16 cellular contexts compared by ENCODE assay signal in genomic region chr17:27256225-27257030, GRCh38. TPM values are rescaled to one million over a fixed set of nuclear protein-coding genes. Genes with fewer than 3 reads are reported as not detected.
DNase-seq lines count a peak whose midpoint lies in the region; ATAC-seq and TF ChIP-seq lines count a peak whose summit lies in the region.
"Had no signal": no experiment of that assay in that cellular context is flagged by ENCODE, and none has a peak within 500 bp of the region (broad histone marks: within the 10 kb centered on the region; RNA-seq: fewer than 3 reads in every experiment).

No MANE protein-coding gene starts in this region.

- TF ChIP-seq CTCF in HFFc6 (IDR thresholded peaks at IDR 0.05) = no peak
- TF ChIP-seq CTCF in lower lobe of right lung (IDR thresholded peaks at IDR 0.05) = no peak

- DNase-seq in HFFc6 (peak; percentile 75), dermis blood vessel endothelial cell (peak; percentile 85), lower lobe of right lung (no peak), SK-N-DZ (ENCODE audit: low spot score) (no peak), glomerular visceral epithelial cell (ENCODE audit: extremely low spot score) (no peak), AML-193 (lab: John Stamatoyannopoulos, UW) (no peak)
- no peak for DNase-seq in CD8-positive, alpha-beta memory T cell
- DNase-seq: activated CD8-positive, alpha-beta memory T cell treated with anti-CD3 and anti-CD28 coated beads, Interleukin-2, amount 10 ng/mL, durations not matched to agents 7 days and 5 days; DND-41; GOT3; hypothalamus; NCI-H82; T-helper 2 cell had no signal

- H3K27me3 Mint-ChIP-seq in HFFc6 (ENCODE audit: insufficient read depth) = peaks cover 14% of the 10 kb centered on the region
- H3K27me3 Mint-ChIP-seq in CD8-positive, alpha-beta memory T cell = peaks cover 8% of the 10 kb centered on the region in 2 donors
- H3K27me3 Mint-ChIP-seq: progenitor cell of endocrine pancreas had no signal

- no peak overlapping the region for H3K4me3 Mint-ChIP-seq in HFFc6
- no peak overlapping the region for H3K4me3 Mint-ChIP-seq in CD8-positive, alpha-beta memory T cell
- H3K4me3 Mint-ChIP-seq: activated CD8-positive, alpha-beta memory T cell treated with anti-CD3 and anti-CD28 coated beads, Interleukin-2, amount 10 ng/mL, durations not matched to agents 7 days and 5 days; brain had no signal

- POLR2A ChIA-PET in CD8-positive, alpha-beta memory T cell (lab: Charles Lee) = interaction anchor here (0.7 kb wide), 1 partner anchor 64 kb away, joined by 4 read pairs; no protein-coding TSS in a partner anchor

- H3K36me3 Mint-ChIP-seq in HFFc6 (ENCODE audit: low read depth) = no peaks in the 10 kb centered on the region
- no peaks in the 10 kb centered on the region for H3K36me3 Mint-ChIP-seq in CD8-positive, alpha-beta memory T cell
- H3K36me3 Mint-ChIP-seq: activated CD8-positive, alpha-beta memory T cell treated with anti-CD3 and anti-CD28 coated beads, Interleukin-2, amount 10 ng/mL, durations not matched to agents 7 days and 5 days; brain had no signal

- CTCF ChIA-PET in CD8-positive, alpha-beta memory T cell (lab: Charles Lee) = no interaction called here

- no peaks in the 10 kb centered on the region; the same call in 1 of the 2 replicates for H3K9me3 Mint-ChIP-seq in HFFc6
- peaks cover 0 to 2% (median 0%) of the 10 kb centered on the region in 5 donors for H3K9me3 Mint-ChIP-seq in CD8-positive, alpha-beta memory T cell

- H3K27ac ChIP-seq in lower lobe of right lung (peak overlapping the region; percentile 73), temporal lobe (ENCODE audit: low read depth, low read length) (peak overlapping the region; percentile 5)
- no peak overlapping the region for H3K27ac ChIP-seq in CD8-positive, alpha-beta memory T cell (ENCODE audit: low read depth, low read length)

- intact Hi-C loops in lower lobe of right lung (cut with DNase I) = loop anchor here (5.0 kb wide), 1 partner anchor 36 kb away; the partner anchor contains the start of gene WSB1

- peak overlapping the region; percentile 60 for H3K27ac Mint-ChIP-seq in HFFc6
- H3K27ac Mint-ChIP-seq in CD8-positive, alpha-beta memory T cell = no peak overlapping the region
- H3K27ac Mint-ChIP-seq: activated CD8-positive, alpha-beta memory T cell treated with anti-CD3 and anti-CD28 coated beads, Interleukin-2, amount 10 ng/mL, durations not matched to agents 7 days and 5 days; brain; progenitor cell of endocrine pancreas had no signal

- H3K4me3 ChIP-seq in lower lobe of right lung = no peak overlapping the region
- no peak overlapping the region for H3K4me3 ChIP-seq in CD8-positive, alpha-beta memory T cell (ENCODE audit: low read length)

- peaks cover 11% of the 10 kb centered on the region; the same call in 1 of the 2 replicates for H3K4me1 Mint-ChIP-seq in HFFc6 (ENCODE audit: low read depth)
- no peaks in the 10 kb centered on the region for H3K4me1 Mint-ChIP-seq in CD8-positive, alpha-beta memory T cell
- H3K4me1 Mint-ChIP-seq: activated CD8-positive, alpha-beta memory T cell treated with anti-CD3 and anti-CD28 coated beads, Interleukin-2, amount 10 ng/mL, durations not matched to agents 7 days and 5 days; brain had no signal

- no peaks in the 10 kb centered on the region for H3K27me3 ChIP-seq in lower lobe of right lung (ENCODE audit: low read depth)
- no peaks in the 10 kb centered on the region for H3K27me3 ChIP-seq in CD8-positive, alpha-beta memory T cell (ENCODE audit: insufficient read depth, low read length, poor library complexity, severe bottlenecking)

- peaks cover 17% of the 10 kb centered on the region for H3K4me1 ChIP-seq in lower lobe of right lung
- H3K4me1 ChIP-seq in CD8-positive, alpha-beta memory T cell (ENCODE audit: insufficient read depth, low read length) = no peaks in the 10 kb centered on the region

- ATAC-seq in lower lobe of right lung = peak; percentile 95 to 97
- ATAC-seq: activated CD8-positive, alpha-beta memory T cell treated with anti-CD3 and anti-CD28 coated beads, Interleukin-2, amount 10 ng/mL, durations not matched to agents 7 days and 5 days had no signal

- H3K9me3 ChIP-seq in lower lobe of right lung = no peaks in the 10 kb centered on the region
- H3K9me3 ChIP-seq in CD8-positive, alpha-beta memory T cell (ENCODE audit: low read length) = no peaks in the 10 kb centered on the region

- H3K36me3 ChIP-seq in lower lobe of right lung = no peaks in the 10 kb centered on the region
- no peaks in the 10 kb centered on the region for H3K36me3 ChIP-seq in CD8-positive, alpha-beta memory T cell (ENCODE audit: insufficient read depth, low read length)

RNA-seq across cellular contexts. Expression of gene WSB1, which starts 37.5 kb away (rescaled TPM):
- 10 to 100 TPM; 60.5 to 74.4 (median 66.5) TPM for total RNA-seq in HFFc6 (2021; fragmentation: NEBNext Ultra II Directional; extraction: Animal tissue kit (Norgen Biotek cat#: 25700))
- 783 and 844 TPM in 2 replicates for total RNA-seq in dermis blood vessel endothelial cell
- total RNA-seq in lower lobe of right lung = 282 TPM
- 224 TPM for total RNA-seq in temporal lobe
- 144 and 167 TPM in 2 replicates for polyA plus RNA-seq in SK-N-DZ (2014; cell fraction: cytosol; rRNA removed)
- 401 and 428 TPM in 2 replicates for polyA plus RNA-seq in SK-N-DZ (2014; cell fraction: nucleus; rRNA removed)
- total RNA-seq in CD8-positive, alpha-beta memory T cell = 10 to 100 TPM; 71.0 to 72.5 TPM
- polyA plus RNA-seq in CD8-positive, alpha-beta memory T cell = 187 TPM

Comparison
In these comparisons a context has a peak if more than half of its experiments do, and no peak if none do; other contexts are left out.
1. DNase-seq: peak in HFFc6 (single experiment) and dermis blood vessel endothelial cell (single experiment); none in lower lobe of right lung (single experiment), SK-N-DZ (single experiment), glomerular visceral epithelial cell (single experiment), CD8-positive, alpha-beta memory T cell (0 of 5) and AML-193 (0 of 2).